11 cellular contexts compared by ENCODE assay signal in the genomic region with DNA sequence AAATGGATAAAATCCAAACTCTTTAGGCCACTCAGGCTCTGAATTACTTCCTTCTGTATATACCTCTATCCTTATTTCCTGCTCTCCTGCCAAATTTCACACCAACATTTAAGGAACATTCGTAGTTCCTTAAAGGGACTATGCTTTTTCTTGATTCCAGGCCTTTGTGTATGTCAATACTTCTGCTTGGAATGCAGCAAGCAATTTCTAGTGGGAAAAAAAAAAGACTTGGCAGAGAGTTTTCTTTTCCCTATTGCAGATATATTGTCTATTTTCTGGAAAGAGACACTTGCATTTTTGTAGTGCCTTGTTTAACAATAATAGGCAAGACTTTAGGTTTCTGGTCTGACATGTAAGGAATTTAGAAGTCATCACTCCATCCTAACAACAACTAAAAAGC. TPM values are rescaled to one million over a fixed set of nuclear protein-coding genes. Genes with fewer than 3 reads are reported as not detected.
A peak's percentile ranks its signal among the peaks of the same experiment; 100 is the strongest.
DNase-seq lines count a peak whose midpoint lies in the region; ATAC-seq and TF ChIP-seq lines count a peak whose summit lies in the region.
"Had no signal": no experiment of that assay in that cellular context is flagged by ENCODE, and none has a peak within 500 bp of the region (broad histone marks: within the 10 kb centered on the region; RNA-seq: fewer than 3 reads in every experiment).

No MANE protein-coding gene starts in this region.

- peaks cover 18% of the 10 kb centered on the region for H3K4me1 ChIP-seq in GM23338 (ENCODE audit: insufficient read depth)
- peaks cover 40% of the 10 kb centered on the region for H3K4me1 ChIP-seq in adipocyte (ENCODE audit: control insufficient read depth, insufficient read depth, low read length)
- peaks cover 17% of the 10 kb centered on the region for H3K4me1 ChIP-seq in iPS-18a (ENCODE audit: control insufficient read depth, low read depth, low read length)
- peaks cover 26% of the 10 kb centered on the region for H3K4me1 ChIP-seq in smooth muscle cell (ENCODE audit: low read depth)

- 48% methylated on average over 1 of the region's 1 CpG for WGBS in smooth muscle cell (ENCODE audit: low lambda C conversion rate)

- H3K9me2 ChIP-seq in GM23338 (ENCODE audit: insufficient read depth) = no peaks in the 10 kb centered on the region

- peaks cover 3% of the 10 kb centered on the region; the same call in 2 of the 3 replicates for H3K9me3 Mint-ChIP-seq in GM23338

- H4K20me1 ChIP-seq in GM23338 (replicated peaks; ENCODE audit: insufficient read depth) (no peaks in the 10 kb centered on the region), smooth muscle cell (ENCODE audit: low read depth) (peaks cover 9% of the 10 kb centered on the region)

- H3K36me3 ChIP-seq in GM23338 (ENCODE audit: insufficient read depth) = no peaks in the 10 kb centered on the region
- peaks cover 7% of the 10 kb centered on the region for H3K36me3 ChIP-seq in adipocyte (ENCODE audit: control insufficient read depth, insufficient read depth, low read length, severe bottlenecking)
- H3K36me3 ChIP-seq in iPS-18a (ENCODE audit: control insufficient read depth, low read depth, low read length) = peaks cover 2% of the 10 kb centered on the region
- H3K36me3 ChIP-seq in smooth muscle cell (ENCODE audit: low read depth) = no peaks in the 10 kb centered on the region

- H3K9me3 ChIP-seq in adipocyte (ENCODE audit: control insufficient read depth, low read length) (no peaks in the 10 kb centered on the region), iPS-18a (ENCODE audit: control insufficient read depth, low read depth, low read length) (no peaks in the 10 kb centered on the region), smooth muscle cell (replicated peaks; ENCODE audit: low read depth) (no peaks in the 10 kb centered on the region)

- TF ChIP-seq CTCF in GM23338 (conservative IDR thresholded peaks at IDR 0.05; ENCODE audit: low read depth in 2 of 2) (no peak), smooth muscle cell (IDR thresholded peaks at IDR 0.05; ENCODE audit: borderline replicate concordance, insufficient read depth, poor library complexity, severe bottlenecking) (no peak)

- H3K4me3 Mint-ChIP-seq in GM23338 = peak overlapping the region; percentile 41

- H3F3A ChIP-seq in GM23338 (replicated peaks; ENCODE audit: low read depth) = no peaks in the 10 kb centered on the region
- peaks cover 5% of the 10 kb centered on the region for H3F3A ChIP-seq in smooth muscle cell (ENCODE audit: low read depth)

- peaks cover 42% of the 10 kb centered on the region for H3K79me2 ChIP-seq in GM23338 (replicated peaks; ENCODE audit: insufficient read depth)
- peaks cover 44% of the 10 kb centered on the region for H3K79me2 ChIP-seq in smooth muscle cell (ENCODE audit: low read depth)

- H3K27me3 ChIP-seq in GM23338 (ENCODE audit: insufficient read depth) = no peaks in the 10 kb centered on the region
- no peaks in the 10 kb centered on the region for H3K27me3 ChIP-seq in adipocyte (replicated peaks; ENCODE audit: control insufficient read depth, insufficient read depth, low read length)
- no peaks in the 10 kb centered on the region for H3K27me3 ChIP-seq in iPS-18a (ENCODE audit: control insufficient read depth, insufficient read depth, low read length)
- no peaks in the 10 kb centered on the region for H3K27me3 ChIP-seq in smooth muscle cell (ENCODE audit: low read depth)

- no peak for DNase-seq in GM23338 (ENCODE audit: low spot score)
- DNase-seq in adipocyte (ENCODE audit: low read depth) = peak; percentile 50
- DNase-seq in smooth muscle cell (lab: John Stamatoyannopoulos, UW; ENCODE audit: unreplicated experiment) = no peak
- DNase-seq in posterior vena cava (ENCODE audit: low spot score) = no peak
- no peak for DNase-seq in amygdala (lab: John Stamatoyannopoulos, UW)
- DNase-seq in COR-L47 (lab: John Stamatoyannopoulos, UW) = no peak
- DNase-seq: caudate nucleus, H7, NCI-H146 had no signal

- H3K4me3 ChIP-seq in GM23338 (peak overlapping the region; percentile 29; the same call in 1 of the 2 replicates), adipocyte (ENCODE audit: low read length) (peak overlapping the region; percentile 100), iPS-18a (ENCODE audit: low read length) (peak overlapping the region; percentile 7), smooth muscle cell (peak overlapping the region; percentile 91)

- H3K27ac Mint-ChIP-seq in GM23338 = peak overlapping the region; percentile 8; the same call in 1 of the 2 replicates

- H3K27ac ChIP-seq in GM23338 (ENCODE audit: low read depth) (no peak overlapping the region), iPS-18a (ENCODE audit: low read length) (no peak overlapping the region), smooth muscle cell (ENCODE audit: low read depth) (peak overlapping the region; percentile 38)

- no peak overlapping the region for H2AFZ ChIP-seq in GM23338
- H2AFZ ChIP-seq in smooth muscle cell (ENCODE audit: low read depth) = peak overlapping the region; percentile 39

- peaks cover 35% of the 10 kb centered on the region for H3K4me1 Mint-ChIP-seq in GM23338

- H3K9ac ChIP-seq in adipocyte (ENCODE audit: low read length) = peak overlapping the region; percentile 100
- H3K9ac ChIP-seq in iPS-18a (ENCODE audit: low read length) = no peak overlapping the region
- H3K9ac ChIP-seq in smooth muscle cell (ENCODE audit: low read depth) = no peak overlapping the region

- peaks cover 26% of the 10 kb centered on the region for H3K36me3 Mint-ChIP-seq in GM23338 (ENCODE audit: low read depth)

- H3K4me2 ChIP-seq in GM23338 = peak overlapping the region; percentile 93
- H3K4me2 ChIP-seq in smooth muscle cell = peak overlapping the region; percentile 89

- ATAC-seq in GM23338 (no peak), HG03432 (IDR thresholded peaks at IDR 0.05; ENCODE audit: unreplicated experiment) (no peak)

- H3K27me3 Mint-ChIP-seq in GM23338 (ENCODE audit: insufficient read depth, low read depth, poor library complexity) = peaks cover 17% of the 10 kb centered on the region

- intact Hi-C loops in posterior vena cava (cut with DNase I) = no loop called here

TF ChIP-seq in GM23338, 12 proteins besides CTCF, POLR2A, EP300 and RAD21 (continues in another document):
- no peak for TF ChIP-seq EZH2 (IDR thresholded peaks at IDR 0.05; ENCODE audit: low read depth, unreplicated experiment)
- no peak for TF ChIP-seq ZNF114 (CRISPR knock-in tag; IDR thresholded peaks at IDR 0.05)
- no peak for TF ChIP-seq EZH2phosphoT487 (IDR thresholded peaks at IDR 0.05; ENCODE audit: unreplicated experiment)
- TF ChIP-seq POLR2AphosphoS5 (IDR thresholded peaks at IDR 0.05; ENCODE audit: low read depth) = no peak

RNA-seq across cellular contexts. Expression of a gene that starts 1.9 kb away (rescaled TPM):
- 224 and 227 TPM in 2 replicates for total RNA-seq in GM23338 (2014; rRNA removed; shearing (Covaris generic))
- polyA plus RNA-seq in GM23338 (2016; fragmentation: Nextera tagmentation; extraction: Ambion mirVana) = 243 and 250 TPM in 2 replicates
- 128 and 132 TPM in 2 replicates for total RNA-seq in smooth muscle cell
- polyA plus RNA-seq in smooth muscle cell = 137 and 150 TPM in 2 replicates
- 100 to 1,000 TPM; 226 to 243 TPM for total RNA-seq in posterior vena cava

RNA-seq across cellular contexts. Expression of a gene that starts 53.6 kb away (rescaled TPM):
- not detected in 2 replicates for total RNA-seq in GM23338 (2014; rRNA removed; shearing (Covaris generic))
- polyA plus RNA-seq in GM23338 (2016; fragmentation: Nextera tagmentation; extraction: Ambion mirVana) = 0.47 TPM in 1 of 2 replicates, not detected in the other
- not detected in 2 replicates for total RNA-seq in smooth muscle cell
- not detected in 2 replicates for polyA plus RNA-seq in smooth muscle cell
- 1 to 10 TPM in 1 of 2 donors, under 1 TPM in 1; 0.29 to 1.3 TPM for total RNA-seq in posterior vena cava

Comparison
In these comparisons a context has a peak if more than half of its experiments do, and no peak if none do; other contexts are left out.
1. H3K4me3 ChIP-seq: peak in every context shown above with its lines; median percentile 100 in adipocyte; 91 in smooth muscle cell; 29 in GM23338; 7 in iPS-18a.